ENCODE assay signal across 7 cellular contexts in the genomic region with DNA sequence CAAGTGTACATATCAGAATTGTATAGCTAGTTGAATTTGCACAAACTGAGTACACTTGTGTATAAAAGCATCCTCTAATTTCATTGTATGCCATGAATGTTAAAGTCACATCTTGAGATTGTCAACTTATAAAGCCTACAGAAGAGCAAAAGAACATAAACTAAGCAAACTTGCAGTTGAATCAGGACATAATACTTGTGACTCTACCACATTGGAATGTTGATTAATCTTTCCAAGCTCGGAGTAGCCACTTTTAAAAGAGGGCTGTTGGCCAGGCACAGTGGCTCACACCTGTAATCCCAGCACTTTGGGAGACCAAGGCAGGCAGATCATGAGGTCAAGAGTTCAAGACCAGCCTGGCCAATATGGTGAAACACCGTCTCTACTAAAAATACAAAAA.
DNase-seq lines count a peak whose midpoint lies in the region; ATAC-seq, FAIRE-seq and TF ChIP-seq lines count a peak whose summit lies in the region.
"Not testable (repeated sequence)": the region's sequence is repeated elsewhere in the genome, so short reads cannot be mapped to it uniquely, and the experiment has no call there.

No MANE protein-coding gene starts in this region.

- ATAC-seq in RWPE2 (ENCODE audit: low read depth) = peak; percentile 38; the same call in 2 of the 3 replicates

- not testable (repeated sequence) for H3K27ac Mint-ChIP-seq in astrocyte (ENCODE audit: unreplicated experiment)

- not testable (repeated sequence) for FAIRE-seq in astrocyte (lab: Jason Lieb, UNC)

- not testable (repeated sequence) for H4K20me1 ChIP-seq in astrocyte (ENCODE audit: insufficient read depth, low read length)

- not testable (repeated sequence) for H3K36me3 Mint-ChIP-seq in astrocyte (ENCODE audit: low read depth, unreplicated experiment)

- H2AFZ ChIP-seq in astrocyte (ENCODE audit: low read depth, low read length) = not testable (repeated sequence)

- H3K79me2 ChIP-seq in astrocyte (ENCODE audit: insufficient read depth, low read length) = not testable (repeated sequence)

- not testable (repeated sequence) for H3K27me3 Mint-ChIP-seq in astrocyte (ENCODE audit: low read depth, unreplicated experiment)

- not testable (repeated sequence) for H3K36me3 ChIP-seq in RWPE2 (ENCODE audit: low read depth); astrocyte (ENCODE audit: insufficient read depth, low read length); kidney epithelial cell (ENCODE audit: control insufficient read depth, insufficient read depth, low read length)

- not testable (repeated sequence) for H3K4me1 Mint-ChIP-seq in astrocyte (ENCODE audit: low read depth, unreplicated experiment)

- not testable (repeated sequence) for H3K9ac ChIP-seq in astrocyte (ENCODE audit: low read length)

- not testable (repeated sequence) for H3K9me3 ChIP-seq in RWPE2 (ENCODE audit: severe bottlenecking); astrocyte (ENCODE audit: insufficient read depth, low read depth, low read length)

- not testable (repeated sequence) for H3K4me3 Mint-ChIP-seq in astrocyte (ENCODE audit: unreplicated experiment)

- H3K27me3 ChIP-seq in RWPE2 (ENCODE audit: insufficient read depth, poor library complexity, severe bottlenecking); astrocyte (ENCODE audit: insufficient read depth, low read length); kidney epithelial cell (ENCODE audit: control insufficient read depth, insufficient read depth, low read length): not testable (repeated sequence)

- not testable (repeated sequence) for H3K9me3 Mint-ChIP-seq in astrocyte (ENCODE audit: unreplicated experiment)

- H3K4me2 ChIP-seq in astrocyte (ENCODE audit: low read length) = not testable (repeated sequence)

- not testable (repeated sequence) for H3K4me1 ChIP-seq in RWPE2 (ENCODE audit: insufficient read depth, poor library complexity, severe bottlenecking); astrocyte (ENCODE audit: insufficient read depth, low read length)

- not testable (repeated sequence) for H3K4me3 ChIP-seq in RWPE2 (ENCODE audit: severe bottlenecking); astrocyte (ENCODE audit: insufficient read depth, low read depth, low read length); choroid plexus epithelial cell (ENCODE audit: low read depth, low read length); kidney epithelial cell (ENCODE audit: low read depth, low read length)

- TF ChIP-seq CTCF in RWPE2 (IDR thresholded peaks at IDR 0.05; ENCODE audit: poor library complexity, severe bottlenecking); astrocyte (IDR thresholded peaks at IDR 0.05; ENCODE audit: insufficient read depth, low read depth, low read length); choroid plexus epithelial cell (conservative IDR thresholded peaks at IDR 0.05; ENCODE audit: low read depth, low read length); kidney epithelial cell (IDR thresholded peaks at IDR 0.05; ENCODE audit: insufficient read depth, low read length, poor library complexity, severe bottlenecking): not testable (repeated sequence)

- not testable (repeated sequence) for H3K27ac ChIP-seq in RWPE2 (ENCODE audit: poor library complexity, severe bottlenecking); astrocyte (ENCODE audit: low read depth, low read length)

- DNase-seq in EL = peak; percentile 57
- peak; percentile 6 for DNase-seq in HPDE6-E6E7 (ENCODE audit: extremely low spot score)
- peak; percentile 61 for DNase-seq in M059J (ENCODE audit: low read depth)
- not testable (repeated sequence) for DNase-seq in RWPE2 (ENCODE audit: low spot score)
- DNase-seq in astrocyte (ENCODE audit: low read depth) = peak; percentile 62
- peak; percentile 9 for DNase-seq in choroid plexus epithelial cell (ENCODE audit: low read depth)
- DNase-seq in kidney epithelial cell (ENCODE audit: low read depth) = peak; percentile 2
